In genomic region chr2:33363599-33364300, GRCh38 we compare ENCODE assay signal across 14 cellular contexts.
DNase-seq lines count a peak whose midpoint lies in the region; ATAC-seq, FAIRE-seq and TF ChIP-seq lines count a peak whose summit lies in the region.
"Had no signal": no experiment of that assay in that cellular context is flagged by ENCODE, and none has a peak within 500 bp of the region (broad histone marks: within the 10 kb centered on the region; RNA-seq: fewer than 3 reads in every experiment).

No MANE protein-coding gene starts in this region.

- ATAC-seq in GM18520 (IDR thresholded peaks at IDR 0.05; ENCODE audit: unreplicated experiment) (no peak), WTC11 (no peak)
- ATAC-seq: HCT116 had no signal

- H3K4me3 ChIP-seq in right atrium auricular region (no peak overlapping the region), astrocyte (ENCODE audit: insufficient read depth, low read depth, low read length) (no peak overlapping the region)
- H3K4me3 ChIP-seq: lung had no signal

- H3K27me3 ChIP-seq in right atrium auricular region (no peaks in the 10 kb centered on the region), astrocyte (ENCODE audit: insufficient read depth, low read length) (no peaks in the 10 kb centered on the region)

- POLR2A ChIA-PET in WTC11 (lab: Charles Lee) = no interaction called here
- POLR2A ChIA-PET in activated CD4-positive, alpha-beta memory T cell treated with anti-CD3 and anti-CD28 coated beads, Interleukin-2, amount 10 ng/mL, durations not matched to agents 7 days and 5 days (lab: Charles Lee) = no interaction called here

- no peaks in the 10 kb centered on the region for H3K27me3 Mint-ChIP-seq in astrocyte (ENCODE audit: low read depth, unreplicated experiment)
- no peaks in the 10 kb centered on the region for H3K27me3 Mint-ChIP-seq in activated naive CD4-positive, alpha-beta T cell treated with anti-CD3 and anti-CD28 coated beads, Interleukin-2, amount 10 ng/mL, durations not matched to agents 7 days and 5 days
- H3K27me3 Mint-ChIP-seq in WTC11 (ENCODE audit: low read depth) = no peaks in the 10 kb centered on the region
- H3K27me3 Mint-ChIP-seq in activated CD4-positive, alpha-beta memory T cell treated with anti-CD3 and anti-CD28 coated beads, Interleukin-2, amount 10 ng/mL, durations not matched to agents 7 days and 5 days = peaks cover 13% of the 10 kb centered on the region

- H3K27ac Mint-ChIP-seq in astrocyte (ENCODE audit: unreplicated experiment) = no peak overlapping the region
- H3K27ac Mint-ChIP-seq in activated naive CD4-positive, alpha-beta T cell treated with anti-CD3 and anti-CD28 coated beads, Interleukin-2, amount 10 ng/mL, durations not matched to agents 7 days and 5 days = no peak overlapping the region
- H3K27ac Mint-ChIP-seq in WTC11 = no peak overlapping the region
- no peak overlapping the region for H3K27ac Mint-ChIP-seq in activated CD4-positive, alpha-beta memory T cell treated with anti-CD3 and anti-CD28 coated beads, Interleukin-2, amount 10 ng/mL, durations not matched to agents 7 days and 5 days

- H3K4me1 Mint-ChIP-seq in astrocyte (ENCODE audit: low read depth, unreplicated experiment) (no peaks in the 10 kb centered on the region), WTC11 (peaks cover 8% of the 10 kb centered on the region)
- H3K4me1 Mint-ChIP-seq in activated naive CD4-positive, alpha-beta T cell treated with anti-CD3 and anti-CD28 coated beads, Interleukin-2, amount 10 ng/mL, durations not matched to agents 7 days and 5 days = no peaks in the 10 kb centered on the region
- H3K4me1 Mint-ChIP-seq in activated CD4-positive, alpha-beta memory T cell treated with anti-CD3 and anti-CD28 coated beads, Interleukin-2, amount 10 ng/mL, durations not matched to agents 7 days and 5 days = no peaks in the 10 kb centered on the region
- H3K4me1 Mint-ChIP-seq: neural crest cell had no signal

- DNase-seq in right atrium auricular region (ENCODE audit: low spot score) (no peak), cardiac septum (ENCODE audit: low spot score) (no peak), astrocyte (ENCODE audit: low read depth) (peak; percentile 68), hepatic stellate cell (ENCODE audit: low spot score) (peak; percentile 57), WTC11 (ENCODE audit: low spot score) (no peak)
- DNase-seq in activated naive CD4-positive, alpha-beta T cell treated with anti-CD3 and anti-CD28 coated beads, Interleukin-2, amount 10 ng/mL, durations not matched to agents 7 days and 5 days = no peak
- no peak for DNase-seq in activated CD4-positive, alpha-beta memory T cell treated with anti-CD3 and anti-CD28 coated beads, Interleukin-2, amount 10 ng/mL, durations not matched to agents 7 days and 5 days
- DNase-seq: activated naive CD4-positive, alpha-beta T cell treated with Interleukin-2 at 50 U/mL for 16 hours had no signal

- peak overlapping the region; percentile 9 to 63 for H3K27ac ChIP-seq in right atrium auricular region
- H3K27ac ChIP-seq in astrocyte (ENCODE audit: low read depth, low read length) = peak overlapping the region; percentile 36
- H3K27ac ChIP-seq: WERI-Rb-1 had no signal

- H3K79me2 ChIP-seq in astrocyte (ENCODE audit: insufficient read depth, low read length) = no peaks in the 10 kb centered on the region

- H3K4me1 ChIP-seq in right atrium auricular region (peaks cover 0 to 16% of the 10 kb centered on the region in 2 donors), astrocyte (ENCODE audit: insufficient read depth, low read length) (peaks cover 3% of the 10 kb centered on the region)

- FAIRE-seq in astrocyte (lab: Jason Lieb, UNC) = peak; percentile 78
- FAIRE-seq: D721Med had no signal

- intact Hi-C loops in cardiac septum (cut with DNase I) = loop anchor here (10.0 kb wide), 1 partner anchor 589 kb away; no protein-coding TSS in a partner anchor

- no peak overlapping the region for H3K4me2 ChIP-seq in astrocyte (ENCODE audit: low read length)

- H3K36me3 ChIP-seq in right atrium auricular region (peaks cover 41% of the 10 kb centered on the region), astrocyte (ENCODE audit: insufficient read depth, low read length) (peaks cover 22% of the 10 kb centered on the region)
- H3K36me3 ChIP-seq: WERI-Rb-1 had no signal

- no peak overlapping the region for H3K9ac ChIP-seq in astrocyte (ENCODE audit: low read length)

- H4K20me1 ChIP-seq in astrocyte (ENCODE audit: insufficient read depth, low read length) = no peaks in the 10 kb centered on the region

- no peak for TF ChIP-seq CTCF in right atrium auricular region (IDR thresholded peaks at IDR 0.05)
- no peak for TF ChIP-seq CTCF in astrocyte (IDR thresholded peaks at IDR 0.05; ENCODE audit: insufficient read depth, low read depth, low read length)
- TF ChIP-seq CTCF in WTC11 (IDR thresholded peaks at IDR 0.05) = no peak

- H3K4me3 Mint-ChIP-seq in astrocyte (ENCODE audit: unreplicated experiment) (no peak overlapping the region), WTC11 (no peak overlapping the region)
- no peak overlapping the region for H3K4me3 Mint-ChIP-seq in activated naive CD4-positive, alpha-beta T cell treated with anti-CD3 and anti-CD28 coated beads, Interleukin-2, amount 10 ng/mL, durations not matched to agents 7 days and 5 days
- no peak overlapping the region for H3K4me3 Mint-ChIP-seq in activated CD4-positive, alpha-beta memory T cell treated with anti-CD3 and anti-CD28 coated beads, Interleukin-2, amount 10 ng/mL, durations not matched to agents 7 days and 5 days
- H3K4me3 Mint-ChIP-seq: neural crest cell had no signal

- H3K9me3 ChIP-seq in right atrium auricular region (no peaks in the 10 kb centered on the region), astrocyte (ENCODE audit: insufficient read depth, low read depth, low read length) (no peaks in the 10 kb centered on the region)

- CTCF ChIA-PET in activated naive CD4-positive, alpha-beta T cell treated with anti-CD3 and anti-CD28 coated beads, Interleukin-2, amount 10 ng/mL, durations not matched to agents 7 days and 5 days (lab: Charles Lee) = no interaction called here
- CTCF ChIA-PET in WTC11 (lab: Charles Lee) = no interaction called here
- CTCF ChIA-PET in activated CD4-positive, alpha-beta memory T cell treated with anti-CD3 and anti-CD28 coated beads, Interleukin-2, amount 10 ng/mL, durations not matched to agents 7 days and 5 days (lab: Charles Lee) = no interaction called here

- H3K9me3 Mint-ChIP-seq in astrocyte (ENCODE audit: unreplicated experiment) = no peaks in the 10 kb centered on the region
- H3K9me3 Mint-ChIP-seq in activated naive CD4-positive, alpha-beta T cell treated with anti-CD3 and anti-CD28 coated beads, Interleukin-2, amount 10 ng/mL, durations not matched to agents 7 days and 5 days = no peaks in the 10 kb centered on the region
- H3K9me3 Mint-ChIP-seq in WTC11 = no peaks in the 10 kb centered on the region
- H3K9me3 Mint-ChIP-seq in activated CD4-positive, alpha-beta memory T cell treated with anti-CD3 and anti-CD28 coated beads, Interleukin-2, amount 10 ng/mL, durations not matched to agents 7 days and 5 days = no peaks in the 10 kb centered on the region
- H3K9me3 Mint-ChIP-seq: neural crest cell had no signal

- H3K36me3 Mint-ChIP-seq in astrocyte (ENCODE audit: low read depth, unreplicated experiment) = peaks cover 4% of the 10 kb centered on the region
- no peaks in the 10 kb centered on the region for H3K36me3 Mint-ChIP-seq in activated naive CD4-positive, alpha-beta T cell treated with anti-CD3 and anti-CD28 coated beads, Interleukin-2, amount 10 ng/mL, durations not matched to agents 7 days and 5 days
- no peaks in the 10 kb centered on the region for H3K36me3 Mint-ChIP-seq in WTC11
- no peaks in the 10 kb centered on the region for H3K36me3 Mint-ChIP-seq in activated CD4-positive, alpha-beta memory T cell treated with anti-CD3 and anti-CD28 coated beads, Interleukin-2, amount 10 ng/mL, durations not matched to agents 7 days and 5 days (ENCODE audit: low read depth)

- no peak overlapping the region for H2AFZ ChIP-seq in astrocyte (ENCODE audit: low read depth, low read length)

TF ChIP-seq in WTC11, 78 proteins besides CTCF, POLR2A, EP300 and RAD21 (continues in another document):
- no peak for TF ChIP-seq ZNF425 (CRISPR knock-in tag; conservative IDR thresholded peaks at IDR 0.05)
- TF ChIP-seq EMX1 (CRISPR knock-in tag; IDR thresholded peaks at IDR 0.05) = no peak
- no peak for TF ChIP-seq ATF1 (CRISPR knock-in tag; IDR thresholded peaks at IDR 0.05)
- no peak for TF ChIP-seq GRHL2 (CRISPR knock-in tag; IDR thresholded peaks at IDR 0.05; ENCODE audit: insufficient replicate concordance, severe bottlenecking)
- TF ChIP-seq TEAD1 (CRISPR knock-in tag; IDR thresholded peaks at IDR 0.05) = no peak
- TF ChIP-seq CBFB (CRISPR knock-in tag; IDR thresholded peaks at IDR 0.05; ENCODE audit: low read depth) = no peak
- no peak for TF ChIP-seq HMGA2 (CRISPR knock-in tag; IDR thresholded peaks at IDR 0.05)
- TF ChIP-seq MYBL2 (CRISPR knock-in tag; IDR thresholded peaks at IDR 0.05) = no peak
- TF ChIP-seq, protein P1, sequence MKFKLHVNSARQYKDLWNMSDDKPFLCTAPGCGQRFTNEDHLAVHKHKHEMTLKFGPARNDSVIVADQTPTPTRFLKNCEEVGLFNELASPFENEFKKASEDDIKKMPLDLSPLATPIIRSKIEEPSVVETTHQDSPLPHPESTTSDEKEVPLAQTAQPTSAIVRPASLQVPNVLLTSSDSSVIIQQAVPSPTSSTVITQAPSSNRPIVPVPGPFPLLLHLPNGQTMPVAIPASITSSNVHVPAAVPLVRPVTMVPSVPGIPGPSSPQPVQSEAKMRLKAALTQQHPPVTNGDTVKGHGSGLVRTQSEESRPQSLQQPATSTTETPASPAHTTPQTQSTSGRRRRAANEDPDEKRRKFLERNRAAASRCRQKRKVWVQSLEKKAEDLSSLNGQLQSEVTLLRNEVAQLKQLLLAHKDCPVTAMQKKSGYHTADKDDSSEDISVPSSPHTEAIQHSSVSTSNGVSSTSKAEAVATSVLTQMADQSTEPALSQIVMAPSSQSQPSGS (CRISPR knock-in tag; IDR thresholded peaks at IDR 0.05; ENCODE audit: borderline replicate concordance, low read depth) = no peak

Comparison
In these comparisons a context has a peak if more than half of its experiments do, and no peak if none do; other contexts are left out.
1. DNase-seq: peak in astrocyte (single experiment) and hepatic stellate cell (single experiment); none in right atrium auricular region (single experiment), cardiac septum (single experiment), activated naive CD4-positive, alpha-beta T cell treated with anti-CD3 and anti-CD28 coated beads, Interleukin-2, amount 10 ng/mL, durations not matched to agents 7 days and 5 days (single experiment), WTC11 (single experiment) and activated CD4-positive, alpha-beta memory T cell treated with anti-CD3 and anti-CD28 coated beads, Interleukin-2, amount 10 ng/mL, durations not matched to agents 7 days and 5 days (single experiment).